In the genomic region with DNA sequence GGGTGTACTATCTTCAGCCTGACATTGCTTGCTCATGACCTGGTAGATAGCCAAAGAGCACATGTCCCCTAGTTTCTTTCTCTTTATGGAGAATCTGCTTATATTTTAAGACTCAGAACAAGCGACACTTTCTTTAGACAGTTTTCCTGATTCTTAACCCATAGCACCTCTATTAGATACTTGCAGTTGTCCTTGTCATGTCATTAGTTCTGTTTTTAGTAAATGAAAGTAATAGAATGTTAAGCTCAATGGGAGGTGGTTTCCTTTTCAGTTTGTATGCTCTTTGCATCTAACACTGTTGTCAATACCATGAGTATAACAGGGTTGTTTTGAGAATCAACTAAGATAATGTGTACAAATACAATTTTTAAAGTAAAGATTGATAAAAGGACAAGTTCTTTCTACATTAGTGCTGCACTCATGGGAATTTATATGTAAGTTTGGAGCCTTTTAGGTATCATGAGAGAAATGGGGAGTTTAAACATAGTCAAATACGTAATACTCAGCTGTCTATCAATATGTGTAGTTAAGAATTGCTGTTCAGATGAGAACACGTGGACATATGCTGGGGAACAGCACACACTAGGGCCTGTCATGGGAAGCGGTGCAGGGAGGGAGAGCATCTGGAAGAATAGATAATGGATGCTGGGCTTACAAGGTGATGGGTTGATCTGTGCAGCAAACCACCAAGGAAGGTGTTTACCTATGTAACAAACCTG, we compare ENCODE assay signal across 13 cellular contexts.
A peak's percentile ranks its signal among the peaks of the same experiment; 100 is the strongest.
DNase-seq lines count a peak whose midpoint lies in the region; ATAC-seq and TF ChIP-seq lines count a peak whose summit lies in the region.
"Had no signal": no experiment of that assay in that cellular context is flagged by ENCODE, and none has a peak within 500 bp of the region (broad histone marks: within the 10 kb centered on the region; RNA-seq: fewer than 3 reads in every experiment).

No MANE protein-coding gene starts in this region.

- intact Hi-C loops in head of caudate nucleus (cut with DNase I), result no loop called here

- ATAC-seq in GM18505 (IDR thresholded peaks at IDR 0.05; ENCODE audit: unreplicated experiment) (peak; percentile 98), GM19455 (IDR thresholded peaks at IDR 0.05; ENCODE audit: unreplicated experiment) (peak; percentile 99), HG02840 (IDR thresholded peaks at IDR 0.05; ENCODE audit: low FRiP score, unreplicated experiment) (peak; percentile 91), HG03442 (IDR thresholded peaks at IDR 0.05; ENCODE audit: unreplicated experiment) (peak; percentile 99)

- TF ChIP-seq POLR2A in GM18505 (IDR thresholded peaks at IDR 0.05; ENCODE audit: borderline replicate concordance, extremely low read depth, insufficient read depth, insufficient read length), result no peak

- DNase-seq in COLO668 (lab: John Stamatoyannopoulos, UW; ENCODE audit: unreplicated experiment) (no peak), SW 1271 (lab: John Stamatoyannopoulos, UW) (no peak), head of caudate nucleus (no peak), HPDE6-E6E7 (ENCODE audit: extremely low spot score) (no peak)
- DNase-seq: activated CD4-positive, alpha-beta T cell treated with anti-CD3 and anti-CD28 coated beads for 1 hour; GF-D8; NCI-H1092; NCI-H748 treated with DMSO at 0.1 percent for 48 hours; stimulated activated CD4-positive, alpha-beta T cell treated with anti-CD3 and anti-CD28 coated beads, Interleukin-4, amount 100 ng/mL, for 1 hour had no signal
